In the genomic region with DNA sequence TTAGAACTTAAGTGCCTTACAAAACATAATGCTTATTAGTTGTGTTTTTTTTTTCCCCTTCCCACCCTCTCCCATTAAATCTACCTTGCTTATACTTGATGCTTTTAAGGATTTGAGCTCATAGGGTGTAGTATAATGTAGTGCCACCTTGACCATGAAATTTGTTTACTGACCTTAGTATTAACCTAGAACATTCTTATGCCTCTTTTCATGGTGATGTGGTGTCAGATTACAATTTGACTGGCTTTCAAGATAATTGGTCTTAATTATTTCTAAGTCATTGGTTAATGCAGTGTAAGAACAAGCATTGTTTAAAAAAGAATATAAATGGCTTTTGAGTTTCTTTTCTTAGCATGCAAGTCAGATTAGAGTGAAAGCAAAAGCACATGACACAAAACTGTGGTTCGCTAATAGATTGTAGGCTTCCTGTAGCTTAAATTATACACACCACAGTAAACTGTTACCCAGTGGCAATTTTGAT, we compare ENCODE assay signal across 9 cellular contexts.
A peak's percentile ranks its signal among the peaks of the same experiment; 100 is the strongest.
DNase-seq lines count a peak whose midpoint lies in the region; ATAC-seq and TF ChIP-seq lines count a peak whose summit lies in the region.
"Had no signal": no experiment of that assay in that cellular context is flagged by ENCODE, and none has a peak within 500 bp of the region (broad histone marks: within the 10 kb centered on the region; RNA-seq: fewer than 3 reads in every experiment).

No MANE protein-coding gene starts in this region.

- ATAC-seq in GM19397 (IDR thresholded peaks at IDR 0.05; ENCODE audit: unreplicated experiment) (peak; percentile 47), HG03342 (IDR thresholded peaks at IDR 0.05; ENCODE audit: unreplicated experiment) (peak; percentile 59), WTC11 (peak; percentile 19; the same call in 1 of the 2 replicates), naive B cell (ENCODE audit: low read depth in 2 of 2) (peak; percentile 65 to 66)
- ATAC-seq: HCT116 had no signal

- H3K4me1 Mint-ChIP-seq in WTC11 (peaks cover 46% of the 10 kb centered on the region), naive B cell (peaks cover 66 to 93% (median 75%) of the 10 kb centered on the region in 3 donors)

- in situ Hi-C loops in G401 (cut with HindIII; ENCODE audit: low sequenced_read_pairs), result no loop called here

- TF ChIP-seq CTCF in WTC11 (IDR thresholded peaks at IDR 0.05), result no peak

- no peaks in the 10 kb centered on the region for H3K27me3 Mint-ChIP-seq in WTC11 (ENCODE audit: low read depth)
- no peaks in the 10 kb centered on the region for H3K27me3 Mint-ChIP-seq in naive B cell

- H3K27ac Mint-ChIP-seq in WTC11 (no peak overlapping the region), naive B cell (peak overlapping the region; percentile 27 to 98 (median 90))

- POLR2A ChIA-PET in WTC11 (lab: Charles Lee), result no interaction called here

- DNase-seq in DMS79 treated with DMSO at 0.1 percent for 48 hours (lab: John Stamatoyannopoulos, UW) (peak; percentile 58), WTC11 (ENCODE audit: low spot score) (no peak), naive B cell (no peak), G401 (ENCODE audit: low spot score) (no peak), iPS-NIHi11 (ENCODE audit: low spot score) (no peak), NCI-H1694 treated with DMSO at 0.1 percent for 48 hours (lab: John Stamatoyannopoulos, UW) (no peak)

- CTCF ChIA-PET in WTC11 (lab: Charles Lee), result interaction anchor here (0.9 to 2.1 kb wide), 5 partner anchors 35 to 185 kb away, joined by 3 to 9 read pairs (median 4); no protein-coding TSS in a partner anchor

- H3K4me3 Mint-ChIP-seq in WTC11 (no peak overlapping the region), naive B cell (peak overlapping the region; percentile 64 to 92 (median 80))

- H3K9me3 Mint-ChIP-seq in WTC11 (no peaks in the 10 kb centered on the region), naive B cell (peaks cover 1 to 6% (median 4%) of the 10 kb centered on the region in 7 donors)

- no peaks in the 10 kb centered on the region for H3K36me3 Mint-ChIP-seq in WTC11
- H3K36me3 Mint-ChIP-seq in naive B cell, result peaks cover 6 to 9% of the 10 kb centered on the region in 2 donors

TF ChIP-seq in WTC11, 78 proteins besides CTCF, POLR2A, EP300 and RAD21:
- TF ChIP-seq RELA (CRISPR knock-in tag; IDR thresholded peaks at IDR 0.05; ENCODE audit: borderline replicate concordance), result no peak
- no peak for TF ChIP-seq ZNF317 (CRISPR knock-in tag; IDR thresholded peaks at IDR 0.05; ENCODE audit: borderline replicate concordance, low read depth)
- TF ChIP-seq, protein P1, sequence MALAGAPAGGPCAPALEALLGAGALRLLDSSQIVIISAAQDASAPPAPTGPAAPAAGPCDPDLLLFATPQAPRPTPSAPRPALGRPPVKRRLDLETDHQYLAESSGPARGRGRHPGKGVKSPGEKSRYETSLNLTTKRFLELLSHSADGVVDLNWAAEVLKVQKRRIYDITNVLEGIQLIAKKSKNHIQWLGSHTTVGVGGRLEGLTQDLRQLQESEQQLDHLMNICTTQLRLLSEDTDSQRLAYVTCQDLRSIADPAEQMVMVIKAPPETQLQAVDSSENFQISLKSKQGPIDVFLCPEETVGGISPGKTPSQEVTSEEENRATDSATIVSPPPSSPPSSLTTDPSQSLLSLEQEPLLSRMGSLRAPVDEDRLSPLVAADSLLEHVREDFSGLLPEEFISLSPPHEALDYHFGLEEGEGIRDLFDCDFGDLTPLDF (CRISPR knock-in tag; IDR thresholded peaks at IDR 0.05), result no peak
- TF ChIP-seq ETV6 (CRISPR knock-in tag; IDR thresholded peaks at IDR 0.05), result no peak
- no peak for TF ChIP-seq ZNF396 (CRISPR knock-in tag; IDR thresholded peaks at IDR 0.05; ENCODE audit: borderline replicate concordance)
- no peak for TF ChIP-seq HMGA2 (CRISPR knock-in tag; IDR thresholded peaks at IDR 0.05)
- no peak for TF ChIP-seq CBFB (CRISPR knock-in tag; IDR thresholded peaks at IDR 0.05; ENCODE audit: low read depth)
- TF ChIP-seq FOXK1 (CRISPR knock-in tag; IDR thresholded peaks at IDR 0.05), result no peak
TF ChIP-seq in WTC11: peak in this region for 0.
